1 cellular context compared by ENCODE assay signal in genomic region chr19:3478409-3479176, GRCh38.
TF ChIP-seq lines count a peak whose summit lies in the region.

No MANE protein-coding gene starts in this region.

TF ChIP-seq in IMR-90, 13 proteins besides CTCF, POLR2A, EP300 and RAD21:
- TF ChIP-seq MAZ (IDR thresholded peaks at IDR 0.05; ENCODE audit: borderline replicate concordance, low read depth, low read length) (no peak), MXI1 (IDR thresholded peaks at IDR 0.05; ENCODE audit: borderline replicate concordance, low read depth, low read length) (no peak), FOS (IDR thresholded peaks at IDR 0.05; ENCODE audit: low read depth, low read length) (no peak), USF2 (IDR thresholded peaks at IDR 0.05; ENCODE audit: low read depth, low read length) (no peak), SMC3 (IDR thresholded peaks at IDR 0.05; ENCODE audit: low read depth, low read length) (no peak), RFX5 (IDR thresholded peaks at IDR 0.05; ENCODE audit: low read depth, low read length) (no peak), RCOR1 (IDR thresholded peaks at IDR 0.05; ENCODE audit: insufficient replicate concordance, low read length) (no peak), BHLHE40 (IDR thresholded peaks at IDR 0.05; ENCODE audit: low read depth, low read length) (no peak)
